9 cellular contexts compared by ENCODE assay signal in genomic region chr3:192850501-192850981, GRCh38.
DNase-seq lines count a peak whose midpoint lies in the region; FAIRE-seq and TF ChIP-seq lines count a peak whose summit lies in the region.
"Had no signal": no experiment of that assay in that cellular context is flagged by ENCODE, and none has a peak within 500 bp of the region (broad histone marks: within the 10 kb centered on the region; RNA-seq: fewer than 3 reads in every experiment).

No MANE protein-coding gene starts in this region.

- peak overlapping the region; percentile 62 for H3K9ac ChIP-seq in astrocyte (ENCODE audit: low read length)

- no peaks in the 10 kb centered on the region for H3K9me3 ChIP-seq in astrocyte (ENCODE audit: insufficient read depth, low read depth, low read length)
- no peaks in the 10 kb centered on the region for H3K9me3 ChIP-seq in prostate gland

- no peak for TF ChIP-seq CTCF in astrocyte (IDR thresholded peaks at IDR 0.05; ENCODE audit: insufficient read depth, low read depth, low read length)
- no peak for TF ChIP-seq CTCF in prostate gland (IDR thresholded peaks at IDR 0.05)

- H4K20me1 ChIP-seq in astrocyte (ENCODE audit: insufficient read depth, low read length) = peaks cover 36% of the 10 kb centered on the region

- WGBS in prostate gland = 77% methylated on average over 11 of the region's 11 CpGs

- TF ChIP-seq POLR2A in GM12892 (IDR thresholded peaks at IDR 0.05; ENCODE audit: low read depth, low read length) (peak; percentile 90), prostate gland (IDR thresholded peaks at IDR 0.05) (no peak)

- peak overlapping the region; percentile 87 for H3K27ac Mint-ChIP-seq in astrocyte (ENCODE audit: unreplicated experiment)

- H3K4me1 ChIP-seq in astrocyte (ENCODE audit: insufficient read depth, low read length) (peaks cover 39% of the 10 kb centered on the region), prostate gland (replicated peaks) (peaks cover 5% of the 10 kb centered on the region)

- H3K4me1 Mint-ChIP-seq in astrocyte (ENCODE audit: low read depth, unreplicated experiment) = peaks cover 37% of the 10 kb centered on the region

- peaks cover 86% of the 10 kb centered on the region for H3K79me2 ChIP-seq in astrocyte (ENCODE audit: insufficient read depth, low read length)

- H3K27me3 ChIP-seq in astrocyte (ENCODE audit: insufficient read depth, low read length) (no peaks in the 10 kb centered on the region), prostate gland (replicated peaks; ENCODE audit: insufficient read depth) (no peaks in the 10 kb centered on the region)

- no peaks in the 10 kb centered on the region for H3K27me3 Mint-ChIP-seq in astrocyte (ENCODE audit: low read depth, unreplicated experiment)

- FAIRE-seq in GM12892 (lab: Jason Lieb, UNC) (peak; percentile 87), astrocyte (lab: Jason Lieb, UNC) (peak; percentile 9)

- intact Hi-C loops in prostate gland (cut with DNase I) = no loop called here

- no peak for DNase-seq in GM12892 (ENCODE audit: insufficient read length)
- peak; percentile 44 for DNase-seq in H4 (ENCODE audit: low spot score)
- peak; percentile 82 for DNase-seq in MV-4-11 (lab: John Stamatoyannopoulos, UW)
- DNase-seq in astrocyte (ENCODE audit: low read depth) = peak; percentile 86
- DNase-seq in stimulated activated CD4-positive, alpha-beta T cell treated with anti-CD3 and anti-CD28 coated beads, Interleukin-12 subunit alpha, Interleukin-12 subunit beta, amount 100 ng/mL, for 4 hours = peak; percentile 31
- no peak for DNase-seq in globus pallidus (ENCODE audit: low spot score)
- no peak for DNase-seq in prostate gland (ENCODE audit: low spot score)
- DNase-seq in NCI-H146 treated with DMSO at 0.1 percent for 48 hours (lab: John Stamatoyannopoulos, UW; ENCODE audit: unreplicated experiment) = no peak

- peak overlapping the region; percentile 80 for H3K27ac ChIP-seq in astrocyte (ENCODE audit: low read depth, low read length)
- H3K27ac ChIP-seq in prostate gland = no peak overlapping the region
- H3K27ac ChIP-seq: HL-60 had no signal

- peaks cover 10% of the 10 kb centered on the region for H3K36me3 Mint-ChIP-seq in astrocyte (ENCODE audit: low read depth, unreplicated experiment)

- H3K4me2 ChIP-seq in astrocyte (ENCODE audit: low read length) = peak overlapping the region; percentile 75

- peak overlapping the region; percentile 19 for H3K4me3 ChIP-seq in astrocyte (ENCODE audit: insufficient read depth, low read depth, low read length)
- H3K4me3 ChIP-seq in prostate gland = no peak overlapping the region

- no peak overlapping the region for H2AFZ ChIP-seq in astrocyte (ENCODE audit: low read depth, low read length)

- H3K9me3 Mint-ChIP-seq in astrocyte (ENCODE audit: unreplicated experiment) = peaks cover 3% of the 10 kb centered on the region

- H3K36me3 ChIP-seq in astrocyte (ENCODE audit: insufficient read depth, low read length) (no peaks in the 10 kb centered on the region), prostate gland (no peaks in the 10 kb centered on the region)

- H3K4me3 Mint-ChIP-seq in astrocyte (ENCODE audit: unreplicated experiment) = no peak overlapping the region

Comparison
In these comparisons a context has a peak if more than half of its experiments do, and no peak if none do; other contexts are left out.
1. DNase-seq: peak in H4 (single experiment), MV-4-11 (single experiment), astrocyte (single experiment) and stimulated activated CD4-positive, alpha-beta T cell treated with anti-CD3 and anti-CD28 coated beads, Interleukin-12 subunit alpha, Interleukin-12 subunit beta, amount 100 ng/mL, for 4 hours (single experiment); none in GM12892 (single experiment), globus pallidus (single experiment), prostate gland (single experiment) and NCI-H146 treated with DMSO at 0.1 percent for 48 hours (single experiment).